Comparison of ENCODE assay signal across 23 cellular contexts in the genomic region with DNA sequence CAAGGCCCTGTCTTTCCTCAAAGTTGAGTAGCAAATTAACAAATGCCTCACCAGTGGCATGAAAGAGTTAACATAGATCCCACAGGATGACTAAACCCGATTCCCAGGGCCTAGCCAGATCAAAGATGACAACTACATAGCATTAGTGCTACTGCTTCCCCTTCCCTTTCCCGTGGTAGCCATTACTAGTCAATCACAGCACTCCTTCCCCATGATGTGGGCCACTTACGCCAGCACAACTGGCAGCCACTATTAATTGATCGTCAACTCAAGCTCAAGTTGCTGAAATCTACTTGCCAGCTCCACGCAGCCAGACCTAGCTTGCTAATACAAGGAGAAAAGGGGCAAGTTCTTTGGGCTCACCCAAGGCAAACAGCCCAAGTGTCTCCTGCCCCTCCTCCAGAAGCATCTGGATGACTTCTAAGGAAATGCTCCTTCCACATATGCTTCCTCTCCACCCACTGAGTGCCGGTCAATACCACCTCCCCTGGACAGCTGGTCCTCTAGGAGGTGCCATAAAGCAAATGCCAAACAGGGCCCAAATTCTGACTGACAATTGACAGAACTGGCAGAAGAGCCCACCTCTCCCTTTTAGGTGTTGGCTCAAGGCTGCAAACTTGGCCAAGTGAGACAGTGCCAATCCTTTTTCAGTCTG.
"Had no signal": no experiment of that assay in that cellular context is flagged by ENCODE, and none has a peak within 500 bp of the region (broad histone marks: within the 10 kb centered on the region; RNA-seq: fewer than 3 reads in every experiment).

No MANE protein-coding gene starts in this region.

- H3K27ac ChIP-seq: tibial nerve, vagina had no signal

- H3K27me3 Mint-ChIP-seq: brain; dendritic cell treated with granulocyte-macrophage colony-stimulating factor and Interleukin-4, amounts not matched to agents 40 ng/mL and 50 ng/mL, for 4 days had no signal

- H3K4me3 Mint-ChIP-seq: activated CD4-positive, alpha-beta T cell treated with anti-CD3 and anti-CD28 coated beads, Interleukin-2, amount 10 ng/mL, durations not matched to agents 24 days and 14 days; activated naive CD8-positive, alpha-beta T cell; activated T-cell treated with anti-CD3 and anti-CD28 coated beads, Interleukin-2, amount 50 U/mL, for 72 hours; brain; dendritic cell treated with granulocyte-macrophage colony-stimulating factor and Interleukin-4, amounts not matched to agents 40 ng/mL and 50 ng/mL, for 4 days; endodermal cell; stimulated activated naive B cell treated with anti-CD40 and anti-IgM and Interleukin-4, amounts not matched to agents 10 μg/mL and 1 μg/mL and 100 μg/mL, for 72 hours had no signal

- ATAC-seq: activated T-cell treated with anti-CD3 and anti-CD28 coated beads, Interleukin-2, amount 50 U/mL, for 72 hours; esophagus mucosa; left ventricle myocardium superior; stimulated activated naive B cell treated with anti-CD40 and anti-IgM and Interleukin-4, amounts not matched to agents 10 μg/mL and 1 μg/mL and 100 μg/mL, for 72 hours had no signal

- H3K4me3 ChIP-seq: skin epidermis, tibial nerve, vagina had no signal

- FAIRE-seq: TTC549 had no signal

- H3K9me3 Mint-ChIP-seq: activated CD4-positive, alpha-beta T cell treated with anti-CD3 and anti-CD28 coated beads, Interleukin-2, amount 10 ng/mL, durations not matched to agents 24 days and 14 days; activated T-cell treated with anti-CD3 and anti-CD28 coated beads, Interleukin-2, amount 50 U/mL, for 72 hours; dendritic cell treated with granulocyte-macrophage colony-stimulating factor and Interleukin-4, amounts not matched to agents 40 ng/mL and 50 ng/mL, for 4 days; endodermal cell had no signal

- H3K4me1 Mint-ChIP-seq: activated CD4-positive, alpha-beta T cell treated with anti-CD3 and anti-CD28 coated beads, Interleukin-2, amount 10 ng/mL, durations not matched to agents 24 days and 14 days; brain; stimulated activated naive B cell treated with anti-CD40 and anti-IgM and Interleukin-4, amounts not matched to agents 10 μg/mL and 1 μg/mL and 100 μg/mL, for 72 hours had no signal

- DNase-seq: activated CD4-positive, alpha-beta T cell treated with anti-CD3 and anti-CD28 coated beads, Interleukin-2, amount 10 ng/mL, durations not matched to agents 24 days and 14 days; activated CD4-positive, CD25-positive, alpha-beta regulatory T cell; activated CD8-positive, alpha-beta memory T cell treated with anti-CD3 and anti-CD28 coated beads, Interleukin-2, amount 50 U/mL, for 48 hours; activated gamma-delta T cell; activated T-cell treated with anti-CD3 and anti-CD28 coated beads, Interleukin-2, amount 50 U/mL, for 72 hours; amygdala; cerebellar nuclear complex; endodermal cell; hypothalamus; left ventricle myocardium superior; mesenchymal stem cell; stimulated activated CD4-positive, alpha-beta T cell treated with anti-CD3 and anti-CD28 coated beads, Interleukin-15, amount 100 ng/mL, for 24 hours; stimulated activated CD4-positive, alpha-beta T cell treated with anti-CD3 and anti-CD28 coated beads, Interleukin-4, amount 100 ng/mL, for 1 hour; stimulated activated naive B cell treated with anti-CD40 and anti-IgM and Interleukin-4, amounts not matched to agents 10 μg/mL and 1 μg/mL and 100 μg/mL, for 72 hours; substantia nigra had no signal

- H3K9me3 ChIP-seq: tibial nerve, vagina had no signal

- H3K27me3 ChIP-seq: tibial nerve, vagina had no signal

- H3K36me3 Mint-ChIP-seq: activated naive CD8-positive, alpha-beta T cell; stimulated activated naive B cell treated with anti-CD40 and anti-IgM and Interleukin-4, amounts not matched to agents 10 μg/mL and 1 μg/mL and 100 μg/mL, for 72 hours had no signal

- H3K27ac Mint-ChIP-seq: activated CD4-positive, alpha-beta T cell treated with anti-CD3 and anti-CD28 coated beads, Interleukin-2, amount 10 ng/mL, durations not matched to agents 24 days and 14 days; activated naive CD8-positive, alpha-beta T cell; activated T-cell treated with anti-CD3 and anti-CD28 coated beads, Interleukin-2, amount 50 U/mL, for 72 hours; brain; dendritic cell treated with granulocyte-macrophage colony-stimulating factor and Interleukin-4, amounts not matched to agents 40 ng/mL and 50 ng/mL, for 4 days; endodermal cell; stimulated activated naive B cell treated with anti-CD40 and anti-IgM and Interleukin-4, amounts not matched to agents 10 μg/mL and 1 μg/mL and 100 μg/mL, for 72 hours had no signal
